In the genomic region with DNA sequence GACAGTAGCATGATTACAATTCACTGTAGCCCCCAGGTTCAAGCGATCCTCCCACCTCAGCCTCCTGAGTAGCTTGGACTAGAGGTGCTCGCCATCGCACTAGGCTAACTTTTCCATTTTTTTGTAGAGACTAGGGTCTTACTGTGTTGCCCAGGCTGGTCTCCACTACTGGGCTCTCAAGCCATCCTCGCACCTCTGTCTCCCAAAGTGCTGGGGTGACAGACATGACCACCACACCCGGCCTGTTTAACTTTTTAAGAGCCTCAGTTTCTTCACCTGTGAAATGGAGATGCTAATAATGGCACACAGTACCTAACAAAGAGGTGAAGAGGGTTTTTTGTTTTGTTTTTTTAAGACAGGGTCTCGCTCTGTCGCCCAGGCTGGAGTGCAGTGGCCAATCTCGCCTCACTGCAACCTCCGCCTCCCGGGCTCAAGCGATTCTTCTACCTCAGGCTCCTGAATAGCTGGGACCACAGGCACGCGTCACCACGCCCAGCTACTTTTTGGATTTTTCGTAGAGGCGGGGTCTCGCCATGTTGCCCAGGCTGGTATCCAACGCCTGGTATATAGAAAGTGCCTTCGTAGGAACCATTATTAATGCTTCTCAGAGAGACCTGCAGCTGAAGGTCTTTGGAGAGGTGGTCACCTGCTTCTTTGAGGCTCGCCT, we compare ENCODE assay signal across 8 cellular contexts. TPM values are rescaled to one million over a fixed set of nuclear protein-coding genes. Genes with fewer than 3 reads are reported as not detected.
DNase-seq lines count a peak whose midpoint lies in the region; ATAC-seq and TF ChIP-seq lines count a peak whose summit lies in the region.

No MANE protein-coding gene starts in this region.

- peaks cover 45% of the 10 kb centered on the region for H3K4me1 ChIP-seq in Karpas-422 (ENCODE audit: low read length)
- H3K4me1 ChIP-seq in naive thymus-derived CD4-positive, alpha-beta T cell (ENCODE audit: control insufficient read depth in 2 of 2, insufficient read depth in 2 of 2, low read length in 2 of 2) = peaks cover 22 to 31% of the 10 kb centered on the region in 2 donors

- no peaks in the 10 kb centered on the region for H3K27me3 ChIP-seq in BJ (ENCODE audit: control insufficient read depth, insufficient read depth, low read length)
- H3K27me3 ChIP-seq in Karpas-422 (ENCODE audit: low read length) = no peaks in the 10 kb centered on the region
- no peaks in the 10 kb centered on the region for H3K27me3 ChIP-seq in naive thymus-derived CD4-positive, alpha-beta T cell (ENCODE audit: control insufficient read depth in 2 of 2, insufficient read depth in 2 of 2, low read length in 2 of 2)

- peak overlapping the region; percentile 89 for H3K27ac ChIP-seq in Karpas-422 (ENCODE audit: low read length)
- peak overlapping the region; percentile 97 for H3K27ac ChIP-seq in naive thymus-derived CD4-positive, alpha-beta T cell (ENCODE audit: low read depth, low read length)

- no peak for ATAC-seq in naive thymus-derived CD4-positive, alpha-beta T cell
- ATAC-seq in HG02870 (IDR thresholded peaks at IDR 0.05; ENCODE audit: unreplicated experiment) (no peak), sciatic nerve (no peak)

- POLR2A ChIA-PET in BJ (lab: Charles Lee) = interaction anchor here (0.6 kb wide), 2 partner anchors 14 to 38 kb away, joined by 3 to 4 read pairs; no protein-coding TSS in a partner anchor
- POLR2A ChIA-PET in naive thymus-derived CD4-positive, alpha-beta T cell (lab: Charles Lee) = interaction anchor here (0.6 to 4.1 kb wide), 17 partner anchors 8 to 331 kb away, joined by 3 to 93 read pairs (median 4); a partner anchor contains a TSS

- no peaks in the 10 kb centered on the region for H3K9me2 ChIP-seq in Karpas-422 (replicated peaks; ENCODE audit: insufficient read depth, low read length)

- DNase-seq in BJ (ENCODE audit: low read depth) = no peak
- peak; percentile 74 for DNase-seq in Karpas-422
- DNase-seq in choroid plexus epithelial cell (ENCODE audit: low read depth) = no peak
- no peak for DNase-seq in naive thymus-derived CD4-positive, alpha-beta T cell
- no peak for DNase-seq in sciatic nerve (ENCODE audit: low spot score)
- no peak for DNase-seq in amniotic stem cell (lab: John Stamatoyannopoulos, UW)
- DNase-seq in NCI-H524 treated with DMSO at 0.1 percent for 48 hours (lab: John Stamatoyannopoulos, UW) = no peak

- intact Hi-C loops in naive thymus-derived CD4-positive, alpha-beta T cell (cut with micrococcal nuclease) = loop anchor here (1.0 to 10.0 kb wide), 14 partner anchors 67 to 715 kb away; a partner anchor contains a TSS
- intact Hi-C loops in sciatic nerve (cut with DNase I) = no loop called here

- no peaks in the 10 kb centered on the region for H3K9me3 ChIP-seq in Karpas-422 (ENCODE audit: low read length)
- H3K9me3 ChIP-seq in naive thymus-derived CD4-positive, alpha-beta T cell (ENCODE audit: control insufficient read depth in 2 of 3, low read length in 3 of 3) = no peaks in the 10 kb centered on the region

- H4K20me1 ChIP-seq in Karpas-422 (ENCODE audit: insufficient read depth, low read depth, low read length) = no peaks in the 10 kb centered on the region

- peaks cover 0 to 2% (median 0%) of the 10 kb centered on the region in 11 donors for H3K9me3 Mint-ChIP-seq in naive thymus-derived CD4-positive, alpha-beta T cell

- H3K4me1 Mint-ChIP-seq in naive thymus-derived CD4-positive, alpha-beta T cell = peaks cover 36 to 61% (median 46%) of the 10 kb centered on the region in 7 donors

- peaks cover 24% of the 10 kb centered on the region for H3K79me2 ChIP-seq in Karpas-422 (ENCODE audit: low read length)

- H3K36me3 ChIP-seq in BJ (ENCODE audit: control insufficient read depth, insufficient read depth, low read length) = no peaks in the 10 kb centered on the region
- peaks cover 3% of the 10 kb centered on the region; the same call in 1 of the 2 replicates for H3K36me3 ChIP-seq in Karpas-422 (ENCODE audit: insufficient read depth, low read length)
- H3K36me3 ChIP-seq in naive thymus-derived CD4-positive, alpha-beta T cell (ENCODE audit: control insufficient read depth in 2 of 3, insufficient read depth in 3 of 3, low read length in 3 of 3) = peaks cover 0 to 3% (median 0%) of the 10 kb centered on the region in 3 experiments

- peak overlapping the region; percentile 96 to 100 (median 99) for H3K27ac Mint-ChIP-seq in naive thymus-derived CD4-positive, alpha-beta T cell

- peaks cover 0 to 9% (median 0%) of the 10 kb centered on the region in 5 donors for H3K36me3 Mint-ChIP-seq in naive thymus-derived CD4-positive, alpha-beta T cell

- H3K4me3 Mint-ChIP-seq in naive thymus-derived CD4-positive, alpha-beta T cell = peak overlapping the region; percentile 86 to 99 (median 95)

- H3K9ac ChIP-seq in Karpas-422 (ENCODE audit: low read length) = peak overlapping the region; percentile 82

- H3K4me3 ChIP-seq in BJ (ENCODE audit: low read depth, low read length) (peak overlapping the region; percentile 83), Karpas-422 (ENCODE audit: low read length) (peak overlapping the region; percentile 87), choroid plexus epithelial cell (ENCODE audit: low read depth, low read length) (peak overlapping the region; percentile 83)
- H3K4me3 ChIP-seq in naive thymus-derived CD4-positive, alpha-beta T cell (ENCODE audit: low read length) = peak overlapping the region; percentile 68

- no peaks in the 10 kb centered on the region for H3K27me3 Mint-ChIP-seq in naive thymus-derived CD4-positive, alpha-beta T cell

- H3K4me2 ChIP-seq in Karpas-422 (ENCODE audit: low read depth, low read length, poor library complexity, severe bottlenecking) = peak overlapping the region; percentile 75

- CTCF ChIA-PET in BJ (lab: Yijun Ruan, JAX) = interaction anchor here (0.6 to 1.9 kb wide), 14 partner anchors 8 to 946 kb away, joined by 3 to 6 read pairs (median 4); a partner anchor contains a TSS
- CTCF ChIA-PET in naive thymus-derived CD4-positive, alpha-beta T cell (lab: Charles Lee) = interaction anchor here (0.7 to 2.0 kb wide), 15 partner anchors 9 to 376 kb away, joined by 3 to 10 read pairs (median 5); a partner anchor contains a TSS

- TF ChIP-seq CTCF in BJ (IDR thresholded peaks at IDR 0.05; ENCODE audit: insufficient read depth, low read depth, low read length) (no peak), choroid plexus epithelial cell (conservative IDR thresholded peaks at IDR 0.05; ENCODE audit: low read depth, low read length) (no peak)

- H2AFZ ChIP-seq in Karpas-422 (ENCODE audit: low read length) = peak overlapping the region; percentile 52; the same call in 1 of the 2 replicates

RNA-seq across cellular contexts. Expression of a gene that starts 0.6 kb away (rescaled TPM):
- 29.0 and 38.4 TPM in 2 replicates for polyA plus RNA-seq in BJ (2011; rRNA removed)
- 7.4 and 13.0 TPM in 2 replicates for polyA minus RNA-seq in BJ (2011; rRNA and poly(A)+ RNA removed)
- 11.1 and 14.1 TPM in 2 replicates for total RNA-seq in Karpas-422 (2014; rRNA removed; shearing (Covaris generic); ENCODE audit: low replicate concordance)
- 10 to 100 TPM; 11.3 to 35.1 (median 12.6) TPM for total RNA-seq in naive thymus-derived CD4-positive, alpha-beta T cell
- polyA plus RNA-seq in naive thymus-derived CD4-positive, alpha-beta T cell = 10 to 100 TPM; 38.7 to 41.4 TPM
- total RNA-seq in sciatic nerve = 30.4 TPM

RNA-seq across cellular contexts. Expression of a gene that starts 20.0 kb away (rescaled TPM):
- polyA plus RNA-seq in BJ (2011; rRNA removed) = 65.6 and 83.1 TPM in 2 replicates
- 15.1 and 25.8 TPM in 2 replicates for polyA minus RNA-seq in BJ (2011; rRNA and poly(A)+ RNA removed)
- total RNA-seq in Karpas-422 (2014; rRNA removed; shearing (Covaris generic); ENCODE audit: low replicate concordance) = 26.1 and 55.8 TPM in 2 replicates
- total RNA-seq in naive thymus-derived CD4-positive, alpha-beta T cell = 100 to 1,000 TPM; 107 to 390 (median 383) TPM
- 100 to 1,000 TPM; 234 to 318 TPM for polyA plus RNA-seq in naive thymus-derived CD4-positive, alpha-beta T cell
- 71.1 TPM for total RNA-seq in sciatic nerve

RNA-seq across cellular contexts. Expression of a gene that starts 25.7 kb away (rescaled TPM):
- polyA plus RNA-seq in BJ (2011; rRNA removed) = 18.0 and 21.0 TPM in 2 replicates
- 8.4 and 12.3 TPM in 2 replicates for polyA minus RNA-seq in BJ (2011; rRNA and poly(A)+ RNA removed)
- 37.3 and 44.4 TPM in 2 replicates for total RNA-seq in Karpas-422 (2014; rRNA removed; shearing (Covaris generic); ENCODE audit: low replicate concordance)
- total RNA-seq in naive thymus-derived CD4-positive, alpha-beta T cell = 10 to 100 TPM; 33.0 to 69.5 (median 46.2) TPM
- polyA plus RNA-seq in naive thymus-derived CD4-positive, alpha-beta T cell = 10 to 100 TPM; 33.0 to 64.0 TPM
- total RNA-seq in sciatic nerve = 25.0 TPM

RNA-seq across cellular contexts. Expression of a gene that starts 34.7 kb away (rescaled TPM):
- 455 and 653 TPM in 2 replicates for polyA plus RNA-seq in BJ (2011; rRNA removed)
- 247 and 437 TPM in 2 replicates for polyA minus RNA-seq in BJ (2011; rRNA and poly(A)+ RNA removed)
- total RNA-seq in Karpas-422 (2014; rRNA removed; shearing (Covaris generic); ENCODE audit: low replicate concordance) = 27.8 and 35.3 TPM in 2 replicates
- total RNA-seq in naive thymus-derived CD4-positive, alpha-beta T cell = 10 to 100 TPM; 71.0 to 76.9 (median 73.7) TPM
- polyA plus RNA-seq in naive thymus-derived CD4-positive, alpha-beta T cell = 10 to 100 TPM; 29.6 to 38.3 TPM
- total RNA-seq in sciatic nerve = 92.5 TPM

RNA-seq across cellular contexts. Expression of a gene that starts 38.6 kb away (rescaled TPM):
- 111 and 160 TPM in 2 replicates for polyA plus RNA-seq in BJ (2011; rRNA removed)
- polyA minus RNA-seq in BJ (2011; rRNA and poly(A)+ RNA removed) = 32.3 and 34.2 TPM in 2 replicates
- 110 and 225 TPM in 2 replicates for total RNA-seq in Karpas-422 (2014; rRNA removed; shearing (Covaris generic); ENCODE audit: low replicate concordance)
- total RNA-seq in naive thymus-derived CD4-positive, alpha-beta T cell = 100 to 1,000 TPM in 1 of 5 experiments, 10 to 100 TPM in 3, 1 to 10 TPM in 1; 8.4 to 105 (median 10.2) TPM
- 10 to 100 TPM; 37.1 to 55.2 TPM for polyA plus RNA-seq in naive thymus-derived CD4-positive, alpha-beta T cell
- 31.7 TPM for total RNA-seq in sciatic nerve
